1 cellular context compared by ENCODE assay signal in the genomic region with DNA sequence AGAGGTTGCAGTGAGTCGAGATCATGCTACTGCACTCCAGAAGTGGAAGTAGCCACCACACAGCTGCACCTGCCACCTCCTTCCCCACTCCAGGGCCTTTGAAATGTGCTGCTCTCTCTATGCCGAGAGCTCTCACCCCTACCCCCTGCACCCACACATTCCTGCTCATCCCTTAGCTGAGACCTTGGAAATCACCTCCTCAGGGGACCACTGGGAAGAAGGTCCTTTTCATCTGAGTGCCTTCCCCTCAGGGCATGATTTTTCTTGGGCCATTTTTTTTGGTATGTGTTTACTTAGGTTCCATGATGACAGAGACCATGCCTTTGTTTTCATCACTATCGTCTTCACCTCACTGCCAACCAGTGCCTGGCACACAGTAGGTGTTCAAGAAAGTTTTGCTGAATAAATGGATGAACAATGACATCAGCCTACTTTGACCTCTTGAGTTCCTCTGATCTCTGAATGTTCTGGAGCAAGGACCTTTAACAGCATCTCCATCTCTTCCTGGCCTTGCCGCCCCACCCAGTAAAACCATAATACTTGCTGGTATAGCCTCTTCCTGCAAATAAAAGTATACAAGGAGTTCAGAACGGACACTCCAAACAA.
TF ChIP-seq lines count a peak whose summit lies in the region.

No MANE protein-coding gene starts in this region.

TF ChIP-seq in GM12878, 131 proteins besides CTCF, POLR2A, EP300 and RAD21 (continued from another document):
- TF ChIP-seq USF1 (IDR thresholded peaks at IDR 0.05; ENCODE audit: borderline replicate concordance, extremely low read length, insufficient read depth, low read depth, low read length), result no peak
- TF ChIP-seq, protein P1, sequence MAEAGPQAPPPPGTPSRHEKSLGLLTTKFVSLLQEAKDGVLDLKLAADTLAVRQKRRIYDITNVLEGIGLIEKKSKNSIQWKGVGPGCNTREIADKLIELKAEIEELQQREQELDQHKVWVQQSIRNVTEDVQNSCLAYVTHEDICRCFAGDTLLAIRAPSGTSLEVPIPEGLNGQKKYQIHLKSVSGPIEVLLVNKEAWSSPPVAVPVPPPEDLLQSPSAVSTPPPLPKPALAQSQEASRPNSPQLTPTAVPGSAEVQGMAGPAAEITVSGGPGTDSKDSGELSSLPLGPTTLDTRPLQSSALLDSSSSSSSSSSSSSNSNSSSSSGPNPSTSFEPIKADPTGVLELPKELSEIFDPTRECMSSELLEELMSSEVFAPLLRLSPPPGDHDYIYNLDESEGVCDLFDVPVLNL (IDR thresholded peaks at IDR 0.05; ENCODE audit: low read depth, low read length), result no peak
